7 cellular contexts compared by ENCODE assay signal in genomic region chr17:61684818-61685217, GRCh38.
"Had no signal": no experiment of that assay in that cellular context is flagged by ENCODE, and none has a peak within 500 bp of the region (broad histone marks: within the 10 kb centered on the region; RNA-seq: fewer than 3 reads in every experiment).

No MANE protein-coding gene starts in this region.

- H3K9ac ChIP-seq: KMS-11 had no signal

- DNase-seq: IMR-90, KBM-7, KG1 had no signal

- H3K4me2 ChIP-seq: KMS-11 had no signal

- H3K27ac ChIP-seq: HL-60, KMS-11 had no signal

- ATAC-seq: HepG2 had no signal

- FAIRE-seq: HepG2, HTR-8/SVneo had no signal
